ENCODE assay signal across 32 cellular contexts in the genomic region with DNA sequence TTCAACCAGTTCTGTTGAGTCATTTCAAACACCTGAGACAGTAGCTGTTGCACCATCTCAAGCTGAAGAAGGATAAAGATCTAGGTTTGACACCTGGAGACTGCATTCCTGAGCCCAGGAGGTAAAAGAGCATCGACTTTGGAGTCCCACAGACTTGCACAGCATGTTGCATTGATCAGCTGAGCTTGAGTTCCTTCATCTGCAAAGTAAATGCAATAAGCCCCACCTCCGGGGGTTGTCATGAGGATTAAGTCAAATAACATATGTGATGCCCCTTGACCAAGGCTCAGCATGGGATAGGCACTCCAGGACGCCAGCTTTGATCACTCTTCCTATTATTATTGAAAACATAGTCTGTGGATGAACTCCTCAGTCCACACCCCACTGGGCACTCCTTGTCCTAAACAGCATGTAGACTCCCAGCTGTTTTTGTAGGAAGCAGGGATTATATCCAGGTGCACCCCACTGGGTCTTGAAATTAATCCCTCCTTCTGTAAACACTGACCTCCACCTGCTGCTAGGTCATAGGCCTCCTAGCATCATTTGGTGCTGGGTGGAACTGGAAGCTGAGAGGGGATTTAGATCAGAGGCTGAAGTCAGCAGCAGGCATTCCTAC.
DNase-seq lines count a peak whose midpoint lies in the region; FAIRE-seq and TF ChIP-seq lines count a peak whose summit lies in the region.
"Had no signal": no experiment of that assay in that cellular context is flagged by ENCODE, and none has a peak within 500 bp of the region (broad histone marks: within the 10 kb centered on the region; RNA-seq: fewer than 3 reads in every experiment).

No MANE protein-coding gene starts in this region.

- H3K4me2 ChIP-seq in smooth muscle cell, result no peak overlapping the region

- H3K27ac ChIP-seq in smooth muscle cell (ENCODE audit: low read depth), result no peak overlapping the region
- H3K27ac ChIP-seq: cardiac muscle cell, epithelial cell of prostate, SK-N-MC, transverse colon had no signal

- peaks cover 4% of the 10 kb centered on the region for H3K27me3 ChIP-seq in smooth muscle cell (ENCODE audit: low read depth)
- H3K27me3 ChIP-seq: transverse colon had no signal

- no peaks in the 10 kb centered on the region for H4K20me1 ChIP-seq in smooth muscle cell (ENCODE audit: low read depth)

- H3K9me3 ChIP-seq in smooth muscle cell (replicated peaks; ENCODE audit: low read depth), result no peaks in the 10 kb centered on the region
- H3K9me3 ChIP-seq: mucosa of descending colon, transverse colon had no signal

- peak; percentile 74 for DNase-seq in COLO668 (lab: John Stamatoyannopoulos, UW; ENCODE audit: unreplicated experiment)
- DNase-seq in NCI-H510A (lab: John Stamatoyannopoulos, UW), result peak; percentile 70
- peak; percentile 77 for DNase-seq in ecto neural progenitor cell (ENCODE audit: low spot score)
- peak; percentile 71 for DNase-seq in left kidney (ENCODE audit: low read depth, low spot score)
- DNase-seq in D721Med (ENCODE audit: insufficient read length, low spot score), result no peak
- DNase-seq in immature natural killer cell, result no peak
- DNase-seq in kidney glomerular epithelial cell (lab: John Stamatoyannopoulos, UW), result no peak
- no peak for DNase-seq in smooth muscle cell (lab: John Stamatoyannopoulos, UW; ENCODE audit: unreplicated experiment)
- DNase-seq: 8988T; activated CD4-positive, alpha-beta T cell treated with anti-CD3 and anti-CD28 coated beads, Interleukin-2, amount 50 U/mL, for 48 hours; activated CD4-positive, CD25-positive, alpha-beta regulatory T cell; activated gamma-delta T cell treated with Interleukin-2 at 50 U/mL for 16 hours; activated naive CD8-positive, alpha-beta T cell treated with anti-CD3 and anti-CD28 coated beads, Interleukin-2, amount 10 ng/mL, durations not matched to agents 7 days and 5 days; activated T-cell treated with anti-CD3 and anti-CD28 coated beads, Interleukin-2, amount 50 U/mL, for 48 hours; DND-41; effector CD8-positive, alpha-beta T cell; HCEC 1CT; mucosa of descending colon; MV-4-11; natural killer cell; NCI-H1436; NCI-H2107; NCI-H345; transverse colon had no signal

- no peaks in the 10 kb centered on the region for H3K36me3 ChIP-seq in smooth muscle cell (ENCODE audit: low read depth)
- H3K36me3 ChIP-seq: cardiac muscle cell, transverse colon had no signal

- no peak overlapping the region for H3K9ac ChIP-seq in smooth muscle cell (ENCODE audit: low read depth)

- TF ChIP-seq CTCF in D721Med (IDR thresholded peaks at IDR 0.05; ENCODE audit: insufficient read depth, missing control alignments) (no peak), smooth muscle cell (IDR thresholded peaks at IDR 0.05; ENCODE audit: borderline replicate concordance, insufficient read depth, poor library complexity, severe bottlenecking) (no peak)

- peaks cover 14% of the 10 kb centered on the region for H3K4me1 ChIP-seq in smooth muscle cell (ENCODE audit: low read depth)
- H3K4me1 ChIP-seq: transverse colon had no signal

- FAIRE-seq in D721Med (lab: Jason Lieb, UNC), result no peak
- FAIRE-seq: astrocyte, colon had no signal

- H3K9me3 Mint-ChIP-seq in immature natural killer cell, result no peaks in the 10 kb centered on the region
- H3K9me3 Mint-ChIP-seq: natural killer cell had no signal

- no peaks in the 10 kb centered on the region for H3K36me3 Mint-ChIP-seq in immature natural killer cell
- H3K36me3 Mint-ChIP-seq: activated naive CD8-positive, alpha-beta T cell treated with anti-CD3 and anti-CD28 coated beads, Interleukin-2, amount 10 ng/mL, durations not matched to agents 7 days and 5 days; CD14-positive monocyte; IgD-negative memory B cell; natural killer cell; stimulated activated effector memory CD8-positive, alpha-beta T cell treated with anti-CD3 and anti-CD28 coated beads, Interleukin-12 subunit alpha, Interleukin-12 subunit beta, amount 100 ng/mL, for 72 hours had no signal

- H3K4me3 Mint-ChIP-seq in immature natural killer cell, result no peak overlapping the region
- H3K4me3 Mint-ChIP-seq: activated naive CD8-positive, alpha-beta T cell treated with anti-CD3 and anti-CD28 coated beads, Interleukin-2, amount 10 ng/mL, durations not matched to agents 7 days and 5 days; CD14-positive monocyte; IgD-negative memory B cell; natural killer cell; stimulated activated effector memory CD8-positive, alpha-beta T cell treated with anti-CD3 and anti-CD28 coated beads, Interleukin-12 subunit alpha, Interleukin-12 subunit beta, amount 100 ng/mL, for 72 hours had no signal

- H3K79me2 ChIP-seq in smooth muscle cell (ENCODE audit: low read depth), result no peaks in the 10 kb centered on the region

- H3F3A ChIP-seq in smooth muscle cell (ENCODE audit: low read depth), result no peaks in the 10 kb centered on the region

- no peak overlapping the region for H2AFZ ChIP-seq in smooth muscle cell (ENCODE audit: low read depth)

- WGBS in smooth muscle cell (ENCODE audit: low lambda C conversion rate), result 17% methylated on average over 3 of the region's 3 CpGs

- H3K4me1 Mint-ChIP-seq in immature natural killer cell, result no peaks in the 10 kb centered on the region
- H3K4me1 Mint-ChIP-seq: activated naive CD8-positive, alpha-beta T cell treated with anti-CD3 and anti-CD28 coated beads, Interleukin-2, amount 10 ng/mL, durations not matched to agents 7 days and 5 days; CD14-positive monocyte; IgD-negative memory B cell; natural killer cell; stimulated activated effector memory CD8-positive, alpha-beta T cell treated with anti-CD3 and anti-CD28 coated beads, Interleukin-12 subunit alpha, Interleukin-12 subunit beta, amount 100 ng/mL, for 72 hours had no signal

- H3K4me3 ChIP-seq in smooth muscle cell, result no peak overlapping the region
- H3K4me3 ChIP-seq: cardiac muscle cell, mucosa of descending colon, SK-N-MC, transverse colon had no signal

- no peak overlapping the region for H3K27ac Mint-ChIP-seq in immature natural killer cell
- H3K27ac Mint-ChIP-seq: activated naive CD8-positive, alpha-beta T cell treated with anti-CD3 and anti-CD28 coated beads, Interleukin-2, amount 10 ng/mL, durations not matched to agents 7 days and 5 days; CD14-positive monocyte; IgD-negative memory B cell; natural killer cell; stimulated activated effector memory CD8-positive, alpha-beta T cell treated with anti-CD3 and anti-CD28 coated beads, Interleukin-12 subunit alpha, Interleukin-12 subunit beta, amount 100 ng/mL, for 72 hours had no signal

- H3K27me3 Mint-ChIP-seq in immature natural killer cell (ENCODE audit: low read depth in 3 of 3), result peaks cover 0 to 5% (median 3%) of the 10 kb centered on the region in 3 donors
- H3K27me3 Mint-ChIP-seq: activated naive CD8-positive, alpha-beta T cell treated with anti-CD3 and anti-CD28 coated beads, Interleukin-2, amount 10 ng/mL, durations not matched to agents 7 days and 5 days; IgD-negative memory B cell had no signal

Comparison
In these comparisons a context has a peak if more than half of its experiments do, and no peak if none do; other contexts are left out.
1. DNase-seq: peak in COLO668 (single experiment), NCI-H510A (single experiment), ecto neural progenitor cell (single experiment) and left kidney (single experiment); none in D721Med (single experiment), immature natural killer cell (0 of 3), kidney glomerular epithelial cell (single experiment) and smooth muscle cell (single experiment).